ENCODE assay signal across 8 cellular contexts in genomic region chr1:1349256-1350012, GRCh38. TPM values are rescaled to one million over a fixed set of nuclear protein-coding genes. Genes with fewer than 3 reads are reported as not detected.
DNase-seq lines count a peak whose midpoint lies in the region; ATAC-seq, FAIRE-seq and TF ChIP-seq lines count a peak whose summit lies in the region.

Gene DVL1, minus strand, starts transcription at chr1:1349418. Its CDS starts 353 bp downstream, at chr1:1349065.

- peak within 1 kb of the TSS; percentile 99 for H3K4me2 ChIP-seq in astrocyte (ENCODE audit: low read length)

- H3K9ac ChIP-seq in astrocyte (ENCODE audit: low read length), result peak within 1 kb of the TSS; percentile 83

- peaks cover 43% of the 10 kb centered on the region for H3K4me1 ChIP-seq in astrocyte (ENCODE audit: insufficient read depth, low read length)

- H3K27me3 Mint-ChIP-seq in T-helper 17 cell (peaks cover 11% of the 10 kb centered on the region), astrocyte (ENCODE audit: low read depth, unreplicated experiment) (peaks cover 2% of the 10 kb centered on the region)

- TF ChIP-seq CTCF in astrocyte (IDR thresholded peaks at IDR 0.05; ENCODE audit: insufficient read depth, low read depth, low read length), result no peak
- peak; percentile 48 for TF ChIP-seq CTCF in retinal pigment epithelial cell (conservative IDR thresholded peaks at IDR 0.05; ENCODE audit: low read depth, low read length)

- H3K27ac Mint-ChIP-seq in T-helper 17 cell, result no peak within 1 kb of the TSS
- H3K27ac Mint-ChIP-seq in astrocyte (ENCODE audit: unreplicated experiment), result peak within 1 kb of the TSS; percentile 58

- peaks cover 11% of the 10 kb centered on the region for H3K36me3 ChIP-seq in astrocyte (ENCODE audit: insufficient read depth, low read length)

- H3K4me3 ChIP-seq in astrocyte (ENCODE audit: insufficient read depth, low read depth, low read length) (peak within 1 kb of the TSS; percentile 79), retinal pigment epithelial cell (ENCODE audit: low read length) (peak within 1 kb of the TSS; percentile 71)

- ATAC-seq in GM19395 (IDR thresholded peaks at IDR 0.05; ENCODE audit: unreplicated experiment) (peak; percentile 46), T-helper 17 cell (peak; percentile 85)

- H3K27me3 ChIP-seq in astrocyte (ENCODE audit: insufficient read depth, low read length), result no peaks in the 10 kb centered on the region

- peak within 1 kb of the TSS; percentile 58 for H3K27ac ChIP-seq in astrocyte (ENCODE audit: low read depth, low read length)

- H3K9me3 ChIP-seq in T-helper 17 cell (ENCODE audit: control insufficient read depth, low read length, poor library complexity, severe bottlenecking) (no peaks in the 10 kb centered on the region), astrocyte (ENCODE audit: insufficient read depth, low read depth, low read length) (no peaks in the 10 kb centered on the region)

- H4K20me1 ChIP-seq in astrocyte (ENCODE audit: insufficient read depth, low read length), result peaks cover 70% of the 10 kb centered on the region

- no peak within 1 kb of the TSS for H2AFZ ChIP-seq in astrocyte (ENCODE audit: low read depth, low read length)

- H3K4me1 Mint-ChIP-seq in T-helper 17 cell (peaks cover 17% of the 10 kb centered on the region), astrocyte (ENCODE audit: low read depth, unreplicated experiment) (peaks cover 17% of the 10 kb centered on the region)

- no peaks in the 10 kb centered on the region for H3K9me3 Mint-ChIP-seq in astrocyte (ENCODE audit: unreplicated experiment)

- H3K4me3 Mint-ChIP-seq in T-helper 17 cell (peak within 1 kb of the TSS; percentile 74), astrocyte (ENCODE audit: unreplicated experiment) (peak within 1 kb of the TSS; percentile 87)

- FAIRE-seq in astrocyte (lab: Jason Lieb, UNC), result no peak

- DNase-seq in COLO668 (lab: John Stamatoyannopoulos, UW; ENCODE audit: unreplicated experiment) (peak; percentile 91), HUDEP-2 (lab: John Stamatoyannopoulos, UW; ENCODE audit: unreplicated experiment in 76 of 76) (peak in 47 of 76 experiments; percentile 11 to 62 (median 37)), T-helper 17 cell (peak; percentile 71 to 86 (median 79)), astrocyte (ENCODE audit: low read depth) (no peak), hepatic stellate cell (ENCODE audit: low spot score) (peak; percentile 82), retinal pigment epithelial cell (ENCODE audit: low read depth) (no peak), MV-4-11 (lab: John Stamatoyannopoulos, UW) (no peak)

- H3K36me3 Mint-ChIP-seq in T-helper 17 cell (ENCODE audit: low read depth) (no peaks in the 10 kb centered on the region), astrocyte (ENCODE audit: low read depth, unreplicated experiment) (peaks cover 6% of the 10 kb centered on the region)

- peaks cover 63% of the 10 kb centered on the region for H3K79me2 ChIP-seq in astrocyte (ENCODE audit: insufficient read depth, low read length)

RNA-seq across cellular contexts. Expression of gene DVL1, which starts in this region (rescaled TPM):
- total RNA-seq in T-helper 17 cell, result 10 to 100 TPM; 41.0 to 45.8 TPM
- total RNA-seq in astrocyte, result 54.0 and 55.0 TPM in 2 replicates

Comparison
In these comparisons a context has a peak if more than half of its experiments do, and no peak if none do; other contexts are left out.
1. DNase-seq: peak in COLO668 (single experiment), HUDEP-2 (47 of 76), T-helper 17 cell (3 of 3) and hepatic stellate cell (single experiment); none in astrocyte (single experiment), retinal pigment epithelial cell (single experiment) and MV-4-11 (single experiment).